10 cellular contexts compared by ENCODE assay signal in genomic region chr11:107040447-107041444, GRCh38. TPM values are rescaled to one million over a fixed set of nuclear protein-coding genes. Genes with fewer than 3 reads are reported as not detected.
DNase-seq lines count a peak whose midpoint lies in the region; ATAC-seq and TF ChIP-seq lines count a peak whose summit lies in the region.
"Had no signal": no experiment of that assay in that cellular context is flagged by ENCODE, and none has a peak within 500 bp of the region (broad histone marks: within the 10 kb centered on the region; RNA-seq: fewer than 3 reads in every experiment).

No MANE protein-coding gene starts in this region.

- DNase-seq in AG09309 (ENCODE audit: low read depth): peak; percentile 48
- DNase-seq in Kasumi-1 (lab: John Stamatoyannopoulos, UW): peak; percentile 23 to 24
- DNase-seq in caudate nucleus (lab: John Stamatoyannopoulos, UW): peak in 10 of 61 donors; percentile 1 to 17 (median 8)
- DNase-seq in left colon: no peak
- no peak for DNase-seq in epidermal melanocyte (ENCODE audit: insufficient read length, low spot score)
- DNase-seq in stimulated activated naive CD8-positive, alpha-beta T cell treated with anti-CD3 and anti-CD28 coated beads, Interleukin-15, Interleukin-2, amounts not matched to agents 100 U/mL and 50 U/mL, for 24 hours: no peak
- DNase-seq in NCI-H226: no peak
- DNase-seq: effector CD4-positive, alpha-beta T cell; NCI-H2107 had no signal

- peak overlapping the region; percentile 63 for H3K27ac ChIP-seq in caudate nucleus (ENCODE audit: low read depth, low read length)

- intact Hi-C loops in left colon (cut with DNase I, micrococcal nuclease): no loop called here

- no peak overlapping the region for H3K4me3 ChIP-seq in AG09309 (ENCODE audit: control insufficient read depth, low read depth, low read length)

- TF ChIP-seq CTCF in AG09309 (IDR thresholded peaks at IDR 0.05; ENCODE audit: control insufficient read depth, insufficient read depth, low read depth, low read length, missing control alignments): no peak

- ATAC-seq in GM21360 (IDR thresholded peaks at IDR 0.05; ENCODE audit: unreplicated experiment): peak; percentile 50
- no peak for ATAC-seq in left colon
- ATAC-seq in stimulated activated naive CD8-positive, alpha-beta T cell treated with anti-CD3 and anti-CD28 coated beads, Interleukin-15, Interleukin-2, amounts not matched to agents 100 U/mL and 50 U/mL, for 24 hours: no peak

RNA-seq across cellular contexts. Expression of gene GUCY1A2, which starts 22.5 kb away (rescaled TPM):
- total RNA-seq in left colon: 1 to 10 TPM in 1 of 2 donors, under 1 TPM in 1; 0.37 to 1.2 TPM

Comparison
In these comparisons a context has a peak if more than half of its experiments do, and no peak if none do; other contexts are left out.
1. DNase-seq: peak in AG09309 (single experiment) and Kasumi-1 (2 of 2); none in left colon (0 of 2), epidermal melanocyte (single experiment), stimulated activated naive CD8-positive, alpha-beta T cell treated with anti-CD3 and anti-CD28 coated beads, Interleukin-15, Interleukin-2, amounts not matched to agents 100 U/mL and 50 U/mL, for 24 hours (single experiment) and NCI-H226 (single experiment).